Comparison of ENCODE assay signal across 8 cellular contexts in genomic region chr7:28840515-28841125, GRCh38.
DNase-seq lines count a peak whose midpoint lies in the region; ATAC-seq and TF ChIP-seq lines count a peak whose summit lies in the region.

No MANE protein-coding gene starts in this region.

- intact Hi-C loops in lower leg skin (cut with DNase I; ENCODE audit: low total_unique reads) = no loop called here

- ATAC-seq in GM21526 (IDR thresholded peaks at IDR 0.05; ENCODE audit: low FRiP score, unreplicated experiment) = no peak

- TF ChIP-seq POLR2A in lower leg skin (IDR thresholded peaks at IDR 0.05) = no peak

- H3K36me3 ChIP-seq in brain microvascular endothelial cell (replicated peaks) = no peaks in the 10 kb centered on the region

- peaks cover 10% of the 10 kb centered on the region for H3K36me3 Mint-ChIP-seq in nephron progenitor cell (ENCODE audit: low read depth)

- H3K4me3 ChIP-seq in brain microvascular endothelial cell (ENCODE audit: low read depth, low read length) (no peak overlapping the region), lower leg skin (ENCODE audit: low read depth, poor library complexity, severe bottlenecking) (no peak overlapping the region)

- in situ Hi-C loops in brain microvascular endothelial cell (cut with HindIII; ENCODE audit: low pct_ligation_motif_present, low sequenced_read_pairs) = no loop called here

- WGBS in lower leg skin, 2 donors = 75 to 86% methylated on average over 5 of the region's 5 CpGs

- peaks cover 20% of the 10 kb centered on the region for H3K9me3 Mint-ChIP-seq in nephron progenitor cell

- TF ChIP-seq CTCF in brain microvascular endothelial cell (IDR thresholded peaks at IDR 0.05; ENCODE audit: low read depth, low read length, missing control alignments) (peak; percentile 69), nephron progenitor cell (IDR thresholded peaks at IDR 0.05) (peak; percentile 38), lower leg skin (IDR thresholded peaks at IDR 0.05) (no peak)

- peaks cover 4% of the 10 kb centered on the region for H3K27me3 Mint-ChIP-seq in nephron progenitor cell (ENCODE audit: low read depth, poor library complexity)

- no peak overlapping the region for H3K27ac Mint-ChIP-seq in nephron progenitor cell

- peaks cover 23% of the 10 kb centered on the region for H3K4me1 Mint-ChIP-seq in nephron progenitor cell

- H3K27me3 ChIP-seq in brain microvascular endothelial cell (replicated peaks) = no peaks in the 10 kb centered on the region

- H3K27ac ChIP-seq in brain microvascular endothelial cell = no peak overlapping the region

- DNase-seq in ELR (ENCODE audit: low read depth) (peak; percentile 42), NCI-H1417 (lab: John Stamatoyannopoulos, UW) (peak; percentile 20 to 85 (median 49)), brain microvascular endothelial cell (peak; percentile 8), nephron progenitor cell (no peak), lower leg skin (ENCODE audit: low spot score in 2 of 2) (no peak), activated gamma-delta T cell (lab: John Stamatoyannopoulos, UW) (no peak), HUDEP-2 (lab: John Stamatoyannopoulos, UW; ENCODE audit: unreplicated experiment in 76 of 76) (no peak)

- no peak overlapping the region for H3K4me3 Mint-ChIP-seq in nephron progenitor cell

Comparison
In these comparisons a context has a peak if more than half of its experiments do, and no peak if none do; other contexts are left out.
1. DNase-seq: peak in ELR (single experiment), NCI-H1417 (3 of 3) and brain microvascular endothelial cell (single experiment); none in nephron progenitor cell (single experiment), lower leg skin (0 of 2), activated gamma-delta T cell (single experiment) and HUDEP-2 (0 of 76).
2. CTCF ChIP-seq: peak in brain microvascular endothelial cell (single experiment) and nephron progenitor cell (single experiment); none in lower leg skin (0 of 3).